ENCODE assay signal across 8 cellular contexts in the genomic region with DNA sequence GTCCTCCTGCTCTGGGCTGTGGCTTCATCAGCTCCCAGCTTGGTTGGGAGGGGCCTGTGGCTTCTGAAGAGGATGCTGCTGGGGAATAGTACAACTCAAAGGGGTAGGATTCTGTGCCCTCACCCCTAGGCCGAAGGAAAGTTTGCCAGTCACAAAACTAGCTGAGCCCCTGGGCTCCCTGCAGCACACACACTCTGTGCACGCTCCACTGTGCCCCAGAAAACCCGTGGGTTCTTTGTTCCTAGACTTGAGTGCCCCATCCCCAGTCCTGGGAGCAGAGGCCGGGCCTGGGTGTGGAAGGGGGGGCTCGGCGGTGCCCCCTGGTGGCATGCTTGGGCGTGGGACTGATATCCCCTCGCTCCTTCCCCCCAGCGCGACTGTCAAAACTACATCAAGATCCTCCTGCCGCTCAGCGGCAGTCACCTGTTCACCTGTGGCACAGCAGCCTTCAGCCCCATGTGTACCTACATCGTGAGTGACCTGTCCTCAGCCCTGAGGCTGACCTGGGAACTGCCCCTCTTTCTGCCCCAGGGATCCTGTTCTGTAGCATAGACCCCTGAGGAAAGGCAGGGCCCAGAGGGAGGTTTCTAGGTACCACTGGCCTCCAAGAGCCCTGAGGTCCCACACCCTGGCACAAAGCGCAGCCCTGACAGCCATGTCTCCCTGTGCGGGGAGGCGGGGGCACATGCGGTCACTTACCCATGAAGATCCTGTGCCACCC. TPM values are rescaled to one million over a fixed set of nuclear protein-coding genes. Genes with fewer than 3 reads are reported as not detected.
DNase-seq lines count a peak whose midpoint lies in the region; ATAC-seq and TF ChIP-seq lines count a peak whose summit lies in the region.

No MANE protein-coding gene starts in this region.

- peaks cover 27% of the 10 kb centered on the region for H3K36me3 ChIP-seq in NT2/D1 (ENCODE audit: insufficient read depth, insufficient read length, low read length)
- H3K36me3 ChIP-seq in sigmoid colon, result peaks cover 21 to 57% (median 29%) of the 10 kb centered on the region in 4 donors

- H3K4me1 Mint-ChIP-seq in activated T-helper 17 cell treated with anti-CD3 and anti-CD28 coated beads, Interleukin-2, amount 50 U/mL, for 72 hours, result peaks cover 13% of the 10 kb centered on the region

- peak overlapping the region; percentile 88 for H3K27ac Mint-ChIP-seq in activated T-helper 17 cell treated with anti-CD3 and anti-CD28 coated beads, Interleukin-2, amount 50 U/mL, for 72 hours

- 64 to 67% methylated on average over 17 of the region's 17 CpGs for WGBS in sigmoid colon, 2 donors

- H3K27me3 ChIP-seq in NT2/D1 (ENCODE audit: insufficient read depth, insufficient read length), result no peaks in the 10 kb centered on the region
- no peaks in the 10 kb centered on the region for H3K27me3 ChIP-seq in sigmoid colon

- H3K36me3 Mint-ChIP-seq in activated T-helper 17 cell treated with anti-CD3 and anti-CD28 coated beads, Interleukin-2, amount 50 U/mL, for 72 hours (ENCODE audit: low read depth), result peaks cover 29% of the 10 kb centered on the region

- H3K4me1 ChIP-seq in NT2/D1 (ENCODE audit: insufficient read depth, insufficient read length) (peaks cover 11% of the 10 kb centered on the region), sigmoid colon (peaks cover 0 to 33% (median 16%) of the 10 kb centered on the region in 4 donors)

- ATAC-seq in activated T-helper 17 cell treated with anti-CD3 and anti-CD28 coated beads, Interleukin-2, amount 50 U/mL, for 72 hours (replicated peaks), result peak; percentile 63
- ATAC-seq in HG02798 (IDR thresholded peaks at IDR 0.05; ENCODE audit: poor library complexity, unreplicated experiment), result no peak

- no peaks in the 10 kb centered on the region for H3K9me3 ChIP-seq in NT2/D1 (ENCODE audit: insufficient read depth, low read length)
- no peaks in the 10 kb centered on the region for H3K9me3 ChIP-seq in sigmoid colon

- H3K4me3 Mint-ChIP-seq in activated T-helper 17 cell treated with anti-CD3 and anti-CD28 coated beads, Interleukin-2, amount 50 U/mL, for 72 hours, result no peak overlapping the region

- no peak for TF ChIP-seq EP300 in sigmoid colon (IDR thresholded peaks at IDR 0.05)

- peak; percentile 45 to 82 (median 66) for TF ChIP-seq CTCF in sigmoid colon (IDR thresholded peaks at IDR 0.05)

- peak overlapping the region; percentile 11 to 68 (median 62) for H3K27ac ChIP-seq in sigmoid colon

- no peaks in the 10 kb centered on the region for H3K27me3 Mint-ChIP-seq in activated T-helper 17 cell treated with anti-CD3 and anti-CD28 coated beads, Interleukin-2, amount 50 U/mL, for 72 hours

- H3K4me3 ChIP-seq in NT2/D1 (ENCODE audit: insufficient read length, low read depth) (no peak overlapping the region), sigmoid colon (no peak overlapping the region)

- intact Hi-C loops in sigmoid colon (cut with DNase I), result loop anchor here (10.0 kb wide), 1 partner anchor 215 kb away; a partner anchor contains a TSS

- no peak for TF ChIP-seq POLR2A in sigmoid colon (IDR thresholded peaks at IDR 0.05)

- DNase-seq in DMS53 (lab: John Stamatoyannopoulos, UW) (peak; percentile 38), DMS53 treated with DMSO at 0.1 percent for 48 hours (lab: John Stamatoyannopoulos, UW; ENCODE audit: unreplicated experiment) (no peak), NT2/D1 (ENCODE audit: low read depth, low spot score) (peak; percentile 43), glomerular visceral epithelial cell (ENCODE audit: extremely low spot score) (peak; percentile 36), sigmoid colon (no peak), mucosa of gallbladder (ENCODE audit: low spot score) (no peak)

- H3K9me3 Mint-ChIP-seq in activated T-helper 17 cell treated with anti-CD3 and anti-CD28 coated beads, Interleukin-2, amount 50 U/mL, for 72 hours, result no peaks in the 10 kb centered on the region

- no peak overlapping the region for H3K9ac ChIP-seq in NT2/D1 (ENCODE audit: insufficient read length, low read depth)

RNA-seq across cellular contexts. Expression of a gene that starts 14.2 kb away (rescaled TPM):
- 100 to 1,000 TPM; 128 to 163 TPM for total RNA-seq in activated T-helper 17 cell treated with anti-CD3 and anti-CD28 coated beads, Interleukin-2, amount 50 U/mL, for 72 hours
- total RNA-seq in sigmoid colon (10 to 100 TPM; 18.6 to 35.7 (median 35.5) TPM), mucosa of gallbladder (106 TPM)
- 100 to 1,000 TPM; 283 to 436 (median 359) TPM for polyA plus RNA-seq in sigmoid colon

RNA-seq across cellular contexts. Expression of a gene that starts 14.4 kb away (rescaled TPM):
- 1 to 10 TPM; 8.2 to 9.4 TPM for total RNA-seq in activated T-helper 17 cell treated with anti-CD3 and anti-CD28 coated beads, Interleukin-2, amount 50 U/mL, for 72 hours
- 1 to 10 TPM; 3.0 to 7.5 (median 5.4) TPM for total RNA-seq in sigmoid colon
- 10 to 100 TPM in 1 of 3 donors, 1 to 10 TPM in 2; 7.9 to 12.7 (median 9.0) TPM for polyA plus RNA-seq in sigmoid colon
- 12.6 TPM for total RNA-seq in mucosa of gallbladder

RNA-seq across cellular contexts. Expression of a gene that starts 18.5 kb away (rescaled TPM):
- total RNA-seq in activated T-helper 17 cell treated with anti-CD3 and anti-CD28 coated beads, Interleukin-2, amount 50 U/mL, for 72 hours, result 10 to 100 TPM; 17.3 to 49.1 TPM
- total RNA-seq in sigmoid colon, result 10 to 100 TPM; 42.0 to 72.4 (median 58.6) TPM
- 10 to 100 TPM; 10.6 to 94.5 (median 11.4) TPM for polyA plus RNA-seq in sigmoid colon
- 79.7 TPM for total RNA-seq in mucosa of gallbladder

RNA-seq across cellular contexts. Expression of a gene that starts 29.8 kb away (rescaled TPM):
- 1 to 10 TPM in 1 of 2 donors, not detected in 1; 1.3 TPM for total RNA-seq in activated T-helper 17 cell treated with anti-CD3 and anti-CD28 coated beads, Interleukin-2, amount 50 U/mL, for 72 hours
- total RNA-seq in sigmoid colon (not detected), mucosa of gallbladder (0.32 TPM)
- polyA plus RNA-seq in sigmoid colon, result under 1 TPM in 1 of 3 donors, not detected in 2; 0.25 TPM

RNA-seq across cellular contexts. Expression of a gene that starts 45.9 kb away (rescaled TPM):
- 10 to 100 TPM; 22.4 to 31.1 TPM for total RNA-seq in activated T-helper 17 cell treated with anti-CD3 and anti-CD28 coated beads, Interleukin-2, amount 50 U/mL, for 72 hours
- 100 to 1,000 TPM in 3 of 4 donors, 10 to 100 TPM in 1; 81.2 to 139 (median 111) TPM for total RNA-seq in sigmoid colon
- polyA plus RNA-seq in sigmoid colon, result 10 to 100 TPM; 43.2 to 66.7 (median 51.8) TPM
- 91.8 TPM for total RNA-seq in mucosa of gallbladder

Comparison
In these comparisons a context has a peak if more than half of its experiments do, and no peak if none do; other contexts are left out.
1. DNase-seq: peak in DMS53 (single experiment), NT2/D1 (single experiment) and glomerular visceral epithelial cell (single experiment); none in DMS53 treated with DMSO at 0.1 percent for 48 hours (single experiment), sigmoid colon (single experiment) and mucosa of gallbladder (single experiment).